ENCODE assay signal across 13 cellular contexts in genomic region chr14:33682746-33683145, GRCh38.
A peak's percentile ranks its signal among the peaks of the same experiment; 100 is the strongest.
DNase-seq lines count a peak whose midpoint lies in the region; ATAC-seq and TF ChIP-seq lines count a peak whose summit lies in the region.
"Had no signal": no experiment of that assay in that cellular context is flagged by ENCODE, and none has a peak within 500 bp of the region (broad histone marks: within the 10 kb centered on the region; RNA-seq: fewer than 3 reads in every experiment).

No MANE protein-coding gene starts in this region.

- peaks cover 5% of the 10 kb centered on the region; the same call in 1 of the 2 replicates for H3K9me3 Mint-ChIP-seq in HFFc6

- peaks cover 3% of the 10 kb centered on the region for H3K4me1 ChIP-seq in psoas muscle
- H3K4me1 ChIP-seq: BE2C had no signal

- peaks cover 2% of the 10 kb centered on the region; the same call in 1 of the 2 replicates for H3K27me3 Mint-ChIP-seq in HFFc6 (ENCODE audit: insufficient read depth)

- H3K4me3 ChIP-seq in psoas muscle = no peak overlapping the region

- H3K4me1 Mint-ChIP-seq in HFFc6 (ENCODE audit: low read depth) = peaks cover 61% of the 10 kb centered on the region; the same call in 1 of the 2 replicates

- TF ChIP-seq CTCF in psoas muscle (IDR thresholded peaks at IDR 0.05) = no peak
- TF ChIP-seq CTCF in HFFc6 (IDR thresholded peaks at IDR 0.05) = no peak

- no peak overlapping the region for H3K27ac Mint-ChIP-seq in HFFc6

- DNase-seq in EH (ENCODE audit: low read depth) = peak; percentile 82
- peak; percentile 82 for DNase-seq in astrocyte of the hippocampus (ENCODE audit: low read depth, low spot score)
- peak; percentile 51 for DNase-seq in globus pallidus (ENCODE audit: low spot score)
- peak; percentile 50 to 79 for DNase-seq in psoas muscle
- DNase-seq in HFFc6 = no peak
- no peak for DNase-seq in OCI-M2 (lab: John Stamatoyannopoulos, UW; ENCODE audit: unreplicated experiment)
- DNase-seq: activated naive CD4-positive, alpha-beta T cell treated with anti-CD3 and anti-CD28 coated beads, Interleukin-2, amount 50 U/mL, for 16 hours; BE2C; NCI-H1048; NCI-H510A treated with DMSO at 0.1 percent for 48 hours had no signal

- WGBS in psoas muscle, 3 donors = 8 to 34% (median 13%) methylated on average over 4 of the region's 4 CpGs

- no peak overlapping the region for H3K4me3 Mint-ChIP-seq in HFFc6

- H3K9me3 ChIP-seq in psoas muscle = no peaks in the 10 kb centered on the region
- H3K9me3 ChIP-seq: BE2C had no signal

- ATAC-seq in psoas muscle (peak in 3 of 4 donors; percentile 58 to 73 (median 71)), GM18498 (IDR thresholded peaks at IDR 0.05; ENCODE audit: unreplicated experiment) (no peak), HG02610 (IDR thresholded peaks at IDR 0.05; ENCODE audit: unreplicated experiment) (no peak)

- H3K27ac ChIP-seq in psoas muscle = no peak overlapping the region
- H3K27ac ChIP-seq: HL-60 had no signal

- H3K27me3 ChIP-seq in psoas muscle (ENCODE audit: insufficient read depth in 3 of 3, low read length in 2 of 3) = no peaks in the 10 kb centered on the region
- H3K27me3 ChIP-seq: BE2C had no signal

- intact Hi-C loops in psoas muscle (cut with DNase I) = no loop called here

- peaks cover 9% of the 10 kb centered on the region; the same call in 1 of the 2 replicates for H3K36me3 Mint-ChIP-seq in HFFc6 (ENCODE audit: low read depth)

- H3K36me3 ChIP-seq in psoas muscle (ENCODE audit: insufficient read depth in 1 of 2, low read depth in 1 of 2) = no peaks in the 10 kb centered on the region
- H3K36me3 ChIP-seq: BE2C had no signal

Comparison
In these comparisons a context has a peak if more than half of its experiments do, and no peak if none do; other contexts are left out.
1. DNase-seq: peak in EH (single experiment), astrocyte of the hippocampus (single experiment), globus pallidus (single experiment) and psoas muscle (2 of 2); none in HFFc6 (single experiment) and OCI-M2 (single experiment).
2. ATAC-seq: peak in psoas muscle (3 of 4); none in GM18498 (single experiment) and HG02610 (single experiment).